Comparison of ENCODE assay signal across 21 cellular contexts in genomic region chr7:108197371-108198091, GRCh38.
"Had no signal": no experiment of that assay in that cellular context is flagged by ENCODE, and none has a peak within 500 bp of the region (broad histone marks: within the 10 kb centered on the region; RNA-seq: fewer than 3 reads in every experiment).

No MANE protein-coding gene starts in this region.

- ATAC-seq: Panc1, PC-3, SK-N-SH treated with all-trans-retinoic acid at 6 μM for 48 hours had no signal

- H3K27ac ChIP-seq: HL-60, KMS-11, RWPE1 had no signal

- H3K4me2 ChIP-seq: KMS-11 had no signal

- FAIRE-seq: HTR-8/SVneo had no signal

- H3K9ac ChIP-seq: KMS-11 had no signal

- DNase-seq: Kasumi-1, MM.1S, NCI-H1092 treated with DMSO at 0.1 percent for 48 hours, NCI-H1436, NCI-H187, NCI-H2029, NCI-H2081 treated with DMSO at 0.1 percent for 48 hours, NCI-H2171, NCI-H2227 treated with DMSO at 0.1 percent for 48 hours, NCI-H524, NCI-H526 treated with DMSO at 0.1 percent for 48 hours, NCI-H774, PC-3, SHP77, T-helper 1 cell had no signal
